Comparison of ENCODE assay signal across 24 cellular contexts in genomic region chr1:93925206-93925605, GRCh38. TPM values are rescaled to one million over a fixed set of nuclear protein-coding genes. Genes with fewer than 3 reads are reported as not detected.
DNase-seq lines count a peak whose midpoint lies in the region; ATAC-seq, FAIRE-seq and TF ChIP-seq lines count a peak whose summit lies in the region.
"Had no signal": no experiment of that assay in that cellular context is flagged by ENCODE, and none has a peak within 500 bp of the region (broad histone marks: within the 10 kb centered on the region; RNA-seq: fewer than 3 reads in every experiment).

No MANE protein-coding gene starts in this region.

- no peak overlapping the region for H2BK15ac ChIP-seq in mesendoderm (replicated peaks; ENCODE audit: low read depth)

- H3K27me3 ChIP-seq in endocrine pancreas (ENCODE audit: control insufficient read depth, insufficient read depth, low read length) (no peaks in the 10 kb centered on the region), mesendoderm (ENCODE audit: insufficient read depth, low read length, poor library complexity) (no peaks in the 10 kb centered on the region), lower lobe of right lung (ENCODE audit: low read depth) (no peaks in the 10 kb centered on the region)
- H3K27me3 ChIP-seq: BLaER1 had no signal

- H3K9ac ChIP-seq in endocrine pancreas (ENCODE audit: control insufficient read depth, insufficient read depth, low read length) (no peak overlapping the region), mesendoderm (ENCODE audit: low read length) (no peak overlapping the region)
- H3K9ac ChIP-seq: BLaER1, GM23248 had no signal

- no peak overlapping the region for H4K8ac ChIP-seq in mesendoderm (ENCODE audit: low read depth, low read length)

- H2BK120ac ChIP-seq in mesendoderm (ENCODE audit: low read depth, low read length): no peak overlapping the region

- no peak overlapping the region for H3K4ac ChIP-seq in mesendoderm (ENCODE audit: low read depth, low read length)

- H3K79me2 ChIP-seq in mesendoderm (ENCODE audit: control insufficient read depth, insufficient read depth, low read length): no peaks in the 10 kb centered on the region

- H3K36me3 ChIP-seq in endocrine pancreas (ENCODE audit: control insufficient read depth, insufficient read depth, low read length) (no peaks in the 10 kb centered on the region), mesendoderm (ENCODE audit: control insufficient read depth, insufficient read depth, low read length) (no peaks in the 10 kb centered on the region), lower lobe of right lung (no peaks in the 10 kb centered on the region)
- H3K36me3 ChIP-seq: BLaER1 had no signal

- H3K9me3 ChIP-seq in endocrine pancreas (ENCODE audit: control insufficient read depth, low read length): no peaks in the 10 kb centered on the region
- H3K9me3 ChIP-seq in lower lobe of right lung: no peaks in the 10 kb centered on the region
- H3K9me3 ChIP-seq: Caco-2 had no signal

- H3K4me3 ChIP-seq in endocrine pancreas (ENCODE audit: control insufficient read depth, insufficient read depth, low read length) (peak overlapping the region; percentile 44), mesendoderm (ENCODE audit: low read length) (no peak overlapping the region), lower lobe of right lung (no peak overlapping the region)
- H3K4me3 ChIP-seq: BLaER1, GM23248 had no signal

- H2AK5ac ChIP-seq in mesendoderm (ENCODE audit: low read length): no peak overlapping the region

- ATAC-seq in lower lobe of right lung: no peak
- ATAC-seq: CD8-positive, alpha-beta T cell had no signal

- no peak for TF ChIP-seq CTCF in D721Med (IDR thresholded peaks at IDR 0.05; ENCODE audit: insufficient read depth, missing control alignments)
- TF ChIP-seq CTCF in lower lobe of right lung (IDR thresholded peaks at IDR 0.05): no peak

- no peak overlapping the region for H3K27ac ChIP-seq in mesendoderm (ENCODE audit: low read depth, low read length)
- H3K27ac ChIP-seq in lower lobe of right lung: no peak overlapping the region
- H3K27ac ChIP-seq: 22Rv1, BLaER1, C4-2B, GM23248 had no signal

- no peak overlapping the region for H3K18ac ChIP-seq in mesendoderm (ENCODE audit: low read length)

- FAIRE-seq in D721Med (lab: Jason Lieb, UNC): peak; percentile 92
- FAIRE-seq: A204.1, GM12891, GM18507, H1 had no signal

- no peak overlapping the region for H2BK5ac ChIP-seq in mesendoderm (ENCODE audit: low read length)

- intact Hi-C loops in lower lobe of right lung (cut with DNase I): no loop called here

- DNase-seq in D721Med (ENCODE audit: insufficient read length, low spot score) (no peak), NCI-H82 treated with DMSO at 0.1 percent for 48 hours (lab: John Stamatoyannopoulos, UW; ENCODE audit: unreplicated experiment) (peak; percentile 58), mesendoderm (peak; percentile 9), activated T-cell treated with anti-CD3 and anti-CD28 coated beads for 4 hours (no peak), lower lobe of right lung (no peak), EL (no peak)
- no peak for DNase-seq in activated CD4-positive, alpha-beta T cell treated with anti-CD3 and anti-CD28 coated beads for 1 hour
- DNase-seq: Caco-2; CD4-positive, CD25-positive, alpha-beta regulatory T cell; CD8-positive, alpha-beta T cell; DMS 273 treated with DMSO at 0.1 percent for 48 hours; DMS79; GF-D8; GM23248; H7; HCEC 1CT had no signal

- H4K5ac ChIP-seq in mesendoderm (ENCODE audit: low read length): no peak overlapping the region

- H3K23ac ChIP-seq in mesendoderm (ENCODE audit: low read length): no peak overlapping the region

- H3K4me1 ChIP-seq in endocrine pancreas (ENCODE audit: control insufficient read depth, insufficient read depth, low read length) (peaks cover 1% of the 10 kb centered on the region), mesendoderm (ENCODE audit: control insufficient read depth, low read depth, low read length) (no peaks in the 10 kb centered on the region), lower lobe of right lung (no peaks in the 10 kb centered on the region)
- H3K4me1 ChIP-seq: BLaER1, Caco-2 had no signal

- H3K4me2 ChIP-seq in mesendoderm (ENCODE audit: low read length): no peak overlapping the region
- H3K4me2 ChIP-seq: BLaER1 had no signal

- H3K56ac ChIP-seq in mesendoderm (ENCODE audit: low read length): no peak overlapping the region

- WGBS in mesendoderm (ENCODE audit: extremely low coverage, insufficient coverage, low lambda C conversion rate): no CpG with 5 or more reads among the region's 3 CpGs

- H3K79me1 ChIP-seq in mesendoderm (ENCODE audit: low read length): no peaks in the 10 kb centered on the region

RNA-seq across cellular contexts. Expression of gene GCLM, which starts 16.0 kb away (rescaled TPM):
- polyA plus RNA-seq in mesendoderm (2013, experiment 1 of 2): 10.8 TPM
- 11.9 TPM for polyA plus RNA-seq in mesendoderm (2013, experiment 2 of 2)
- total RNA-seq in lower lobe of right lung: 16.7 TPM

RNA-seq across cellular contexts. Expression of gene DNTTIP2, which starts 46.2 kb away (rescaled TPM):
- polyA plus RNA-seq in mesendoderm (2013, experiment 1 of 2): 132 TPM
- polyA plus RNA-seq in mesendoderm (2013, experiment 2 of 2): 129 TPM
- 46.8 TPM for total RNA-seq in lower lobe of right lung

Comparison
In these comparisons a context has a peak if more than half of its experiments do, and no peak if none do; other contexts are left out.
1. DNase-seq: peak in NCI-H82 treated with DMSO at 0.1 percent for 48 hours (single experiment) and mesendoderm (single experiment); none in D721Med (single experiment), activated T-cell treated with anti-CD3 and anti-CD28 coated beads for 4 hours (single experiment), activated CD4-positive, alpha-beta T cell treated with anti-CD3 and anti-CD28 coated beads for 1 hour (single experiment), lower lobe of right lung (single experiment) and EL (single experiment).